In the genomic region with DNA sequence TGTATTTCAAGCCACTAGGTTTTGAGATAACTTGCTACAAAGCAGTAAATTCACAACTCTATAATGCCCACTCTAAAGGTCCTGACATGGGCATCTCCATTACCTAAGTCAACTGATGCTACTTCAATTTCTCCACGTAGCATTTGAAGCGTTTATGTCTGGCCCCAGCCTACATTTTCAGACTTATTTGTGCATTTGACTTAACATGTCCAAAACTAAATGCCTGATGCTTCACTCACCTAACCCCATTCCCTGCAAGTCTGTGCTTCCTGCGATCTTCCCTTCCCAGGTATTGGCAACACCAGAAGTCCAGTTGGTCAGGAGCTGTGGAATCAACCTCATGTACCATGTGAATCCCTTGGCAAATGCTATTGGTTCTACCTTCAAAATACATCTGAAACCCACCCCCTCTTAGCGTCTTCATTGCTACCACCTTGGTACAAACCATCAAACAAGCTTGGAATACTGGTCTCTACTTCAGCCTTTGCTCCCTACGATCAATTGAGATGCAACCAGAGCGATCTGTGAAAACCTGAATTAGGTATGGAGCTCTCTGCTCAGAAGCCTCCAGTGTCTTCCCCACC, we compare ENCODE assay signal across 17 cellular contexts. TPM values are rescaled to one million over a fixed set of nuclear protein-coding genes. Genes with fewer than 3 reads are reported as not detected.
DNase-seq lines count a peak whose midpoint lies in the region; ATAC-seq, FAIRE-seq and TF ChIP-seq lines count a peak whose summit lies in the region.
"Had no signal": no experiment of that assay in that cellular context is flagged by ENCODE, and none has a peak within 500 bp of the region (broad histone marks: within the 10 kb centered on the region; RNA-seq: fewer than 3 reads in every experiment).

No MANE protein-coding gene starts in this region.

- H3K4me1 Mint-ChIP-seq in CD14-positive monocyte = peaks cover 2% of the 10 kb centered on the region

- no peak for TF ChIP-seq EP300 in A549 (IDR thresholded peaks at IDR 0.05)

- peaks cover 39% of the 10 kb centered on the region for H3K4me1 ChIP-seq in A549
- H3K4me1 ChIP-seq in RWPE2 (ENCODE audit: insufficient read depth, poor library complexity, severe bottlenecking) = peaks cover 32% of the 10 kb centered on the region

- peaks cover 62% of the 10 kb centered on the region for H3K36me3 ChIP-seq in RWPE2 (ENCODE audit: low read depth)

- H3K27me3 Mint-ChIP-seq in CD14-positive monocyte (ENCODE audit: low read depth in 3 of 3) = no peaks in the 10 kb centered on the region

- DNase-seq in A549 (ENCODE audit: low read depth in 1 of 2, low spot score in 1 of 2) (no peak), RWPE2 (ENCODE audit: low spot score) (no peak), epithelial cell of prostate (ENCODE audit: low read depth, low spot score) (no peak), CD14-positive monocyte (ENCODE audit: low spot score) (no peak), GM12891 (ENCODE audit: insufficient read length, low spot score) (no peak), RWPE1 (ENCODE audit: low spot score) (no peak), Kasumi-1 (lab: John Stamatoyannopoulos, UW) (no peak)
- DNase-seq: activated naive CD4-positive, alpha-beta T cell treated with Interleukin-2 at 50 U/mL for 16 hours; HCEC 1CT; islet precursor cell; KG1; NCI-H2171 treated with DMSO at 0.1 percent for 48 hours; SHP77 treated with DMSO at 0.1 percent for 48 hours; stimulated activated CD4-positive, alpha-beta T cell treated with anti-CD3 and anti-CD28 coated beads, Interleukin-12 subunit alpha, Interleukin-12 subunit beta, amount 100 ng/mL, for 4 hours had no signal

- peaks cover 60 to 86% of the 10 kb centered on the region in 2 donors for H3K36me3 Mint-ChIP-seq in CD14-positive monocyte

- peak; percentile 10 to 22; a peak in 4 of 6 replicates for ATAC-seq in A549
- peak; percentile 1; the same call in 2 of the 3 replicates for ATAC-seq in RWPE2 (ENCODE audit: low read depth)

- peak overlapping the region in 2 of 7 donors; percentile 41 for H3K27ac Mint-ChIP-seq in CD14-positive monocyte

- TF ChIP-seq RAD21 in A549 (conservative IDR thresholded peaks at IDR 0.05 in 1 of 2, IDR thresholded peaks at IDR 0.05 in 1 of 2) = no peak

- no peak overlapping the region for H3K4me2 ChIP-seq in A549
- H3K4me2 ChIP-seq: BLaER1 treated with 17β-estradiol and CSF1 and Interleukin-3, amounts not matched to agents 10 nM and 100 nM had no signal

- CTCF ChIA-PET in A549 (lab: Yijun Ruan, JAX) (interaction anchor here (0.9 to 1.3 kb wide), 2 partner anchors 9 to 30 kb away, joined by 3 to 4 read pairs; no protein-coding TSS in a partner anchor), RWPE1 (lab: Yijun Ruan, JAX) (interaction anchor here (0.6 to 0.8 kb wide), 2 partner anchors 318 to 619 kb away, joined by 3 to 4 read pairs; no protein-coding TSS in a partner anchor)

- intact Hi-C loops in CD14-positive monocyte (cut with micrococcal nuclease) = no loop called here

- POLR2A ChIA-PET in A549 (lab: Yijun Ruan, JAX) (interaction anchor here (1.1 to 2.7 kb wide), 5 partner anchors 9 to 30 kb away, joined by 3 to 10 read pairs (median 5); a partner anchor contains a TSS), RWPE1 (lab: Yijun Ruan, JAX; ENCODE audit: low non-redundant PET) (interaction anchor here (0.7 kb wide), 1 partner anchor 71 kb away, joined by 4 read pairs; no protein-coding TSS in a partner anchor)

- no peak for FAIRE-seq in A549 (lab: Jason Lieb, UNC)
- no peak for FAIRE-seq in GM12891 (lab: Jason Lieb, UNC)

- no peak overlapping the region for H3K4me3 ChIP-seq in A549
- H3K4me3 ChIP-seq in RWPE2 (ENCODE audit: severe bottlenecking) = no peak overlapping the region
- H3K4me3 ChIP-seq: BLaER1 treated with 17β-estradiol and CSF1 and Interleukin-3, amounts not matched to agents 10 nM and 100 nM; coronary artery had no signal

- 74% methylated on average over 6 of the region's 6 CpGs for WGBS in A549 (ENCODE audit: missing lambda C conversion rate)

- H3K27ac ChIP-seq in A549 (no peak overlapping the region), RWPE2 (ENCODE audit: poor library complexity, severe bottlenecking) (no peak overlapping the region), epithelial cell of prostate (peak overlapping the region; percentile 91), RWPE1 (no peak overlapping the region)
- H3K27ac ChIP-seq: coronary artery had no signal

- TF ChIP-seq POLR2A in A549 (IDR thresholded peaks at IDR 0.05; ENCODE audit: low read length) = no peak
- TF ChIP-seq POLR2A in GM15510 (IDR thresholded peaks at IDR 0.05; ENCODE audit: borderline replicate concordance, extremely low read depth, insufficient read length) = peak; percentile 11
- no peak; the same call in none of the 2 replicates for TF ChIP-seq POLR2A in GM12891 (IDR thresholded peaks at IDR 0.05; ENCODE audit: low read depth, low read length)

- TF ChIP-seq CTCF in A549 (IDR thresholded peaks at IDR 0.05) (no peak), RWPE2 (IDR thresholded peaks at IDR 0.05; ENCODE audit: poor library complexity, severe bottlenecking) (no peak), CD14-positive monocyte (IDR thresholded peaks at IDR 0.05) (no peak), RWPE1 (conservative IDR thresholded peaks at IDR 0.05; ENCODE audit: low read depth) (no peak)

- H3K9me3 ChIP-seq in A549 (peaks cover 9% of the 10 kb centered on the region; the same call in 2 of the 3 replicates), RWPE2 (ENCODE audit: severe bottlenecking) (peaks cover 14% of the 10 kb centered on the region)

- no peak overlapping the region for H3K4me3 Mint-ChIP-seq in CD14-positive monocyte

- peaks cover 22 to 34% (median 29%) of the 10 kb centered on the region in 7 donors for H3K9me3 Mint-ChIP-seq in CD14-positive monocyte

- no peaks in the 10 kb centered on the region for H3K27me3 ChIP-seq in RWPE2 (ENCODE audit: insufficient read depth, poor library complexity, severe bottlenecking)
- H3K27me3 ChIP-seq: BLaER1 treated with 17β-estradiol and CSF1 and Interleukin-3, amounts not matched to agents 10 nM and 100 nM had no signal

TF ChIP-seq in A549, 52 proteins besides CTCF, POLR2A, EP300 and RAD21 (continues in another document):
- TF ChIP-seq, protein P1, sequence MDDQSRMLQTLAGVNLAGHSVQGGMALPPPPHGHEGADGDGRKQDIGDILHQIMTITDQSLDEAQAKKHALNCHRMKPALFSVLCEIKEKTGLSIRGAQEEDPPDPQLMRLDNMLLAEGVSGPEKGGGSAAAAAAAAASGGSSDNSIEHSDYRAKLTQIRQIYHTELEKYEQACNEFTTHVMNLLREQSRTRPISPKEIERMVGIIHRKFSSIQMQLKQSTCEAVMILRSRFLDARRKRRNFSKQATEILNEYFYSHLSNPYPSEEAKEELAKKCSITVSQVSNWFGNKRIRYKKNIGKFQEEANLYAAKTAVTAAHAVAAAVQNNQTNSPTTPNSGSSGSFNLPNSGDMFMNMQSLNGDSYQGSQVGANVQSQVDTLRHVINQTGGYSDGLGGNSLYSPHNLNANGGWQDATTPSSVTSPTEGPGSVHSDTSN (IDR thresholded peaks at IDR 0.05) = no peak
- no peak for TF ChIP-seq RCOR1 (IDR thresholded peaks at IDR 0.05; ENCODE audit: low read depth, low read length)
- no peak for TF ChIP-seq RFX5 (IDR thresholded peaks at IDR 0.05)
- TF ChIP-seq HOXB5 (CRISPR knock-in tag; IDR thresholded peaks at IDR 0.05) = 0 out of 2 replicates have a peak, but pooled peaks have one; percentile 11
- TF ChIP-seq ZNF302 (CRISPR knock-in tag; IDR thresholded peaks at IDR 0.05) = no peak
- TF ChIP-seq FOSL2 (IDR thresholded peaks at IDR 0.05) = no peak
- no peak for TF ChIP-seq FOSL2 (CRISPR knock-in tag; IDR thresholded peaks at IDR 0.05)
- no peak for TF ChIP-seq SMC3 (IDR thresholded peaks at IDR 0.05)
- TF ChIP-seq FOXS1 (CRISPR knock-in tag; IDR thresholded peaks at IDR 0.05) = no peak
- TF ChIP-seq HOXA7 (CRISPR knock-in tag; IDR thresholded peaks at IDR 0.05) = 0 out of 2 replicates have a peak, but pooled peaks have one; percentile 71
- TF ChIP-seq TFCP2L1 (CRISPR knock-in tag; IDR thresholded peaks at IDR 0.05) = peak; percentile 42; the same call in 1 of the 2 replicates
- TF ChIP-seq PHF8 (IDR thresholded peaks at IDR 0.05; ENCODE audit: borderline replicate concordance, low read depth) = no peak
- peak in 1 of 2 experiments; percentile 21; a peak in 3 of 5 replicates for TF ChIP-seq JUN (IDR thresholded peaks at IDR 0.05)

TF ChIP-seq in GM12891, 5 proteins besides CTCF, POLR2A, EP300 and RAD21:
- TF ChIP-seq POLR2AphosphoS5 (IDR thresholded peaks at IDR 0.05; ENCODE audit: low read depth, low read length) (no peak), SPI1 (IDR thresholded peaks at IDR 0.05; ENCODE audit: low read depth, low read length) (no peak), TAF1 (IDR thresholded peaks at IDR 0.05; ENCODE audit: low read depth, low read length) (no peak), PAX5 (IDR thresholded peaks at IDR 0.05; ENCODE audit: insufficient read depth, low read length, severe bottlenecking) (no peak), POU2F2 (IDR thresholded peaks at IDR 0.05; ENCODE audit: low read depth, low read length) (no peak)
TF ChIP-seq in GM12891: peak in this region for 0.

RNA-seq across cellular contexts. Expression of a gene that starts 12.8 kb away (rescaled TPM):
- 6.0 and 14.2 TPM in 2 replicates for polyA plus RNA-seq in A549 (2011; rRNA removed)
- polyA plus RNA-seq in A549 (2012; cell fraction: cytosol; rRNA removed) = 3.0 and 3.9 TPM in 2 replicates
- polyA plus RNA-seq in A549 (2012; cell fraction: nucleus; rRNA removed) = 4.9 and 8.0 TPM in 2 replicates
- polyA plus RNA-seq in A549 (2017; fragmentation: RNase III; extraction: RNeasy Plus Mini Kit Qiagen cat#74134 plus additional on column Dnase treatment) = 11.5 to 13.7 TPM (median 11.9 TPM) in 3 replicates
- polyA minus RNA-seq in A549 (2011; rRNA and poly(A)+ RNA removed) = 26.9 and 27.7 TPM in 2 replicates
- 10 to 100 TPM; 11.4 to 23.2 TPM for polyA plus RNA-seq in CD14-positive monocyte
- 11.0 TPM for polyA plus RNA-seq in GM12891 (2012; ENCODE audit: low read depth, missing spikeins)
